In the genomic region with DNA sequence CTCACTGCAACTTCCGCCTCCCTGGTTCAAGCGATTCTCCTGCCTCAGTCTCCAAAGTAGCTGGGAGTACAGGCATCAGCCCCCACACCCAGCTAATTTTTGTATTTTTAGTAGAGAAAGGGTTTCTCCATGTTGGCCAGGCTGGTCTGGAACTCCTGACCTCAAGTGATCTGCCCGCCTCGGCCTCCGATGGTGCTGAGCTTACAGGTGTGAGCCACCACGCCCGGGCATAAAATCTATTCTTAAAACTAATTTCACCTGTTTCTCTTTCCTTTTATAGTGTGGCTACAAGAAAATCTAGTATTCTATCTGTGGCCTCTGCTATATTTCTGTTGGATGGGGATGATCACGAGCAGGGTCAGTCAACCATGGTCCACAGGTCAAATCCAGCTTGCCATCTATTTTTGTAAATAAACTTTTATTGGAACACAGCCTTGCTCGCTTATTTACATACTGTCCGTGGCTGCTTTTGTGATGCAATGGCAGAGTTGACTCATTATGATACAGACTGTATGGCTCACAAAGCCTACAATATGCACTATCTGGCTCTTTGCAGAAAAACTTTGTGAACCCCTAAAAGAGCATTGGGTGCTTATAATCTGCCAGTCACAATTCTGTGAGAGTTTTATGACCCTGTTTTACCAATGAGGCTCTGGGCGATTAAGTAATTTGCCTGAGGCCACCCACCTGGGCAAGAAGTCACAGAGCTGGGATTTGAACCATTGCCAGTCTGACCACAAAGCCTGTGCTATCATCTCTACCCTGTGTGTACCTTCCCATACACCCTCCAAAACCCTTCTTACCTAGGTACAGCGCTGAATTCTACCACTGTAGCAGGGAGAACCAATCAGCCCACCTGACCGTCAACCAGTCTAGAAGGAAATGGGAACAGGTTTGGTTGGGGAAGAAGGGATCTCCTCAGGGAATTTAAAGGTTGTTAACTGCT, we compare ENCODE assay signal across 8 cellular contexts. TPM values are rescaled to one million over a fixed set of nuclear protein-coding genes. Genes with fewer than 3 reads are reported as not detected.
DNase-seq lines count a peak whose midpoint lies in the region; ATAC-seq and TF ChIP-seq lines count a peak whose summit lies in the region.

No MANE protein-coding gene starts in this region.

- in situ Hi-C loops in G401 (cut with HindIII; ENCODE audit: low sequenced_read_pairs): no loop called here

- H3K4me3 ChIP-seq in choroid plexus epithelial cell (ENCODE audit: low read depth, low read length): no peak overlapping the region

- H3K4me3 Mint-ChIP-seq in stimulated activated naive B cell treated with anti-CD40 and anti-IgM and Interleukin-4, amounts not matched to agents 10 μg/mL and 1 μg/mL and 100 μg/mL, for 72 hours: no peak overlapping the region

- H3K9me3 Mint-ChIP-seq in stimulated activated naive B cell treated with anti-CD40 and anti-IgM and Interleukin-4, amounts not matched to agents 10 μg/mL and 1 μg/mL and 100 μg/mL, for 72 hours: no peaks in the 10 kb centered on the region

- no peaks in the 10 kb centered on the region for H3K36me3 Mint-ChIP-seq in stimulated activated naive B cell treated with anti-CD40 and anti-IgM and Interleukin-4, amounts not matched to agents 10 μg/mL and 1 μg/mL and 100 μg/mL, for 72 hours

- peak; percentile 68 for ATAC-seq in HG03039 (IDR thresholded peaks at IDR 0.05; ENCODE audit: unreplicated experiment)
- ATAC-seq in stimulated activated naive B cell treated with anti-CD40 and anti-IgM and Interleukin-4, amounts not matched to agents 10 μg/mL and 1 μg/mL and 100 μg/mL, for 72 hours (replicated peaks): peak; percentile 86 to 87

- H3K4me1 Mint-ChIP-seq in stimulated activated naive B cell treated with anti-CD40 and anti-IgM and Interleukin-4, amounts not matched to agents 10 μg/mL and 1 μg/mL and 100 μg/mL, for 72 hours: peaks cover 20 to 43% of the 10 kb centered on the region in 2 donors

- TF ChIP-seq CTCF in choroid plexus epithelial cell (conservative IDR thresholded peaks at IDR 0.05; ENCODE audit: low read depth, low read length): no peak

- DNase-seq in stimulated activated CD4-positive, alpha-beta T cell treated with anti-CD3 and anti-CD28 coated beads, Interleukin-12 subunit alpha, Interleukin-12 subunit beta, amount 100 ng/mL, for 4 hours: peak; percentile 12
- no peak for DNase-seq in stimulated activated CD4-positive, alpha-beta T cell treated with anti-CD3 and anti-CD28 coated beads, Interleukin-4, amount 100 ng/mL, for 1 hour
- DNase-seq in OCI-M1 (lab: John Stamatoyannopoulos, UW): peak; percentile 4
- DNase-seq in choroid plexus epithelial cell (ENCODE audit: low read depth): peak; percentile 83
- peak; percentile 20 for DNase-seq in stimulated activated naive B cell treated with anti-CD40 and anti-IgM and Interleukin-4, amounts not matched to agents 10 μg/mL and 1 μg/mL and 100 μg/mL, for 72 hours
- no peak for DNase-seq in NK-92 (lab: John Stamatoyannopoulos, UW; ENCODE audit: unreplicated experiment)
- DNase-seq in G401 (ENCODE audit: low spot score): no peak

- H3K27me3 Mint-ChIP-seq in stimulated activated naive B cell treated with anti-CD40 and anti-IgM and Interleukin-4, amounts not matched to agents 10 μg/mL and 1 μg/mL and 100 μg/mL, for 72 hours: peaks cover 4 to 11% of the 10 kb centered on the region in 2 donors

- peak overlapping the region; percentile 69 for H3K27ac Mint-ChIP-seq in stimulated activated naive B cell treated with anti-CD40 and anti-IgM and Interleukin-4, amounts not matched to agents 10 μg/mL and 1 μg/mL and 100 μg/mL, for 72 hours

RNA-seq across cellular contexts. Expression of a gene that starts 28.3 kb away (rescaled TPM):
- 0.14 TPM in 1 of 2 replicates, not detected in the other for total RNA-seq in G401 (2014; rRNA removed; shearing (Covaris generic))

Comparison
In these comparisons a context has a peak if more than half of its experiments do, and no peak if none do; other contexts are left out.
1. DNase-seq: peak in stimulated activated CD4-positive, alpha-beta T cell treated with anti-CD3 and anti-CD28 coated beads, Interleukin-12 subunit alpha, Interleukin-12 subunit beta, amount 100 ng/mL, for 4 hours (single experiment), OCI-M1 (single experiment), choroid plexus epithelial cell (single experiment) and stimulated activated naive B cell treated with anti-CD40 and anti-IgM and Interleukin-4, amounts not matched to agents 10 μg/mL and 1 μg/mL and 100 μg/mL, for 72 hours (single experiment); none in stimulated activated CD4-positive, alpha-beta T cell treated with anti-CD3 and anti-CD28 coated beads, Interleukin-4, amount 100 ng/mL, for 1 hour (single experiment), NK-92 (single experiment) and G401 (single experiment).